8 cellular contexts compared by ENCODE assay signal in genomic region chr12:22046968-22047390, GRCh38. TPM values are rescaled to one million over a fixed set of nuclear protein-coding genes. Genes with fewer than 3 reads are reported as not detected.
DNase-seq lines count a peak whose midpoint lies in the region; ATAC-seq, FAIRE-seq and TF ChIP-seq lines count a peak whose summit lies in the region.

No MANE protein-coding gene starts in this region.

- no peaks in the 10 kb centered on the region for H3K27me3 Mint-ChIP-seq in endothelial cell (ENCODE audit: unreplicated experiment)

- peaks cover 22% of the 10 kb centered on the region for H3K4me1 Mint-ChIP-seq in endothelial cell (ENCODE audit: unreplicated experiment)

- H3K4me2 ChIP-seq in OCI-LY3 (ENCODE audit: low read length): peak overlapping the region; percentile 89

- H4K20me1 ChIP-seq in OCI-LY3 (ENCODE audit: insufficient read depth, low read length): peaks cover 20% of the 10 kb centered on the region; the same call in 1 of the 2 replicates

- H3K27ac Mint-ChIP-seq in endothelial cell (ENCODE audit: unreplicated experiment): peak overlapping the region; percentile 77

- H3K9me3 ChIP-seq in OCI-LY3 (ENCODE audit: insufficient read depth, low read length) (no peaks in the 10 kb centered on the region), pancreas (no peaks in the 10 kb centered on the region)

- DNase-seq in GM12891 (ENCODE audit: insufficient read length, low spot score): no peak
- DNase-seq in endothelial cell (ENCODE audit: low spot score): no peak
- DNase-seq in pancreas: no peak
- DNase-seq in DMS153 treated with DMSO at 0.1 percent for 48 hours (lab: John Stamatoyannopoulos, UW; ENCODE audit: unreplicated experiment): no peak
- no peak for DNase-seq in ureter (ENCODE audit: low spot score)
- DNase-seq in nucleus accumbens (lab: John Stamatoyannopoulos, UW): no peak

- H3K36me3 Mint-ChIP-seq in endothelial cell (ENCODE audit: low read depth, unreplicated experiment): no peaks in the 10 kb centered on the region

- no peak for TF ChIP-seq POLR2A in GM12891 (IDR thresholded peaks at IDR 0.05; ENCODE audit: low read depth, low read length)

- H3K79me2 ChIP-seq in OCI-LY3 (ENCODE audit: low read length): peaks cover 50% of the 10 kb centered on the region

- H3K4me1 ChIP-seq in OCI-LY3 (ENCODE audit: low read length) (peaks cover 8% of the 10 kb centered on the region), pancreas (peaks cover 27 to 43% (median 28%) of the 10 kb centered on the region in 3 donors)

- no peak for TF ChIP-seq CTCF in OCI-LY3 (IDR thresholded peaks at IDR 0.05; ENCODE audit: low read depth, low read length)
- TF ChIP-seq CTCF in endothelial cell (IDR thresholded peaks at IDR 0.05; ENCODE audit: unreplicated experiment): no peak
- no peak for TF ChIP-seq CTCF in pancreas (IDR thresholded peaks at IDR 0.05)

- peak; percentile 64 for FAIRE-seq in GM12891 (lab: Jason Lieb, UNC)
- no peak for FAIRE-seq in pancreas (lab: Jason Lieb, UNC)

- no peaks in the 10 kb centered on the region for H3K9me3 Mint-ChIP-seq in endothelial cell (ENCODE audit: unreplicated experiment)

- H2AFZ ChIP-seq in OCI-LY3 (ENCODE audit: low read depth, low read length): no peak overlapping the region

- peak in 3 of 4 donors; percentile 11 to 32 (median 27) for ATAC-seq in pancreas
- no peak for ATAC-seq in HG03039 (IDR thresholded peaks at IDR 0.05; ENCODE audit: unreplicated experiment)

- H3K36me3 ChIP-seq in OCI-LY3 (replicated peaks; ENCODE audit: low read depth, low read length) (peaks cover 22% of the 10 kb centered on the region), pancreas (no peaks in the 10 kb centered on the region)

- H3K4me3 ChIP-seq in OCI-LY3 (ENCODE audit: low read length): peak overlapping the region; percentile 94
- peak overlapping the region; percentile 95 to 100 (median 96) for H3K4me3 ChIP-seq in pancreas

- 6 to 7% methylated on average over 6 of the region's 6 CpGs for WGBS in pancreas, 2 donors

- peak overlapping the region; percentile 94 for H3K9ac ChIP-seq in OCI-LY3 (ENCODE audit: low read length)

- H3K4me3 Mint-ChIP-seq in endothelial cell (ENCODE audit: unreplicated experiment): peak overlapping the region; percentile 96

- intact Hi-C loops in pancreas (cut with DNase I): no loop called here

- no peaks in the 10 kb centered on the region for H3K27me3 ChIP-seq in OCI-LY3 (ENCODE audit: low read depth, low read length)
- H3K27me3 ChIP-seq in pancreas: no peaks in the 10 kb centered on the region

- H3K27ac ChIP-seq in OCI-LY3 (ENCODE audit: low read length) (no peak overlapping the region), pancreas (peak overlapping the region in 2 of 4 donors; percentile 86 to 90)

TF ChIP-seq in GM12891, 5 proteins besides CTCF, POLR2A, EP300 and RAD21:
- TF ChIP-seq PAX5 (IDR thresholded peaks at IDR 0.05; ENCODE audit: insufficient read depth, low read length, severe bottlenecking): no peak
- no peak for TF ChIP-seq POLR2AphosphoS5 (IDR thresholded peaks at IDR 0.05; ENCODE audit: low read depth, low read length)
- TF ChIP-seq TAF1 (IDR thresholded peaks at IDR 0.05; ENCODE audit: low read depth, low read length): no peak
- no peak for TF ChIP-seq POU2F2 (IDR thresholded peaks at IDR 0.05; ENCODE audit: low read depth, low read length)
- TF ChIP-seq SPI1 (IDR thresholded peaks at IDR 0.05; ENCODE audit: low read depth, low read length): no peak

RNA-seq across cellular contexts. Expression of gene CMAS, which starts 1.0 kb away (rescaled TPM):
- 30.7 TPM for polyA plus RNA-seq in GM12891 (2012; ENCODE audit: low read depth, missing spikeins)
- 26.5 TPM for total RNA-seq in endothelial cell (ENCODE audit: unreplicated experiment)
- 10 to 100 TPM; 10.9 to 18.9 (median 16.0) TPM for total RNA-seq in pancreas
- polyA plus RNA-seq in pancreas: 10 to 100 TPM; 12.8 to 23.6 TPM
- total RNA-seq in ureter: 35.7 TPM
